6 cellular contexts compared by ENCODE assay signal in genomic region chr4:182425302-182425701, GRCh38.
"Had no signal": no experiment of that assay in that cellular context is flagged by ENCODE, and none has a peak within 500 bp of the region (broad histone marks: within the 10 kb centered on the region; RNA-seq: fewer than 3 reads in every experiment).

No MANE protein-coding gene starts in this region.

- H3K27ac Mint-ChIP-seq: GM23338, IgD-negative memory B cell had no signal

- H3K36me3 Mint-ChIP-seq: IgD-negative memory B cell had no signal

- H3K4me3 ChIP-seq: GM23338 had no signal

- H3K4me3 Mint-ChIP-seq: GM23338, H9, IgD-negative memory B cell had no signal

- ATAC-seq: GM23338, HepG2 had no signal

- H3K9me3 Mint-ChIP-seq: GM23338, H9, IgD-negative memory B cell had no signal

- H3K4me1 Mint-ChIP-seq: IgD-negative memory B cell had no signal

- H3K27ac ChIP-seq: HL-60 had no signal

- DNase-seq: H9, HCEC 1CT had no signal
